ENCODE assay signal across 18 cellular contexts in genomic region chr18:36771246-36771645, GRCh38. TPM values are rescaled to one million over a fixed set of nuclear protein-coding genes. Genes with fewer than 3 reads are reported as not detected.
A peak's percentile ranks its signal among the peaks of the same experiment; 100 is the strongest.
DNase-seq lines count a peak whose midpoint lies in the region; ATAC-seq and TF ChIP-seq lines count a peak whose summit lies in the region.
"Had no signal": no experiment of that assay in that cellular context is flagged by ENCODE, and none has a peak within 500 bp of the region (broad histone marks: within the 10 kb centered on the region; RNA-seq: fewer than 3 reads in every experiment).

No MANE protein-coding gene starts in this region.

- H3K36me3 ChIP-seq in GM23338 (ENCODE audit: insufficient read depth), result no peaks in the 10 kb centered on the region
- peaks cover 5% of the 10 kb centered on the region; the same call in 1 of the 2 replicates for H3K36me3 ChIP-seq in Karpas-422 (ENCODE audit: insufficient read depth, low read length)
- H3K36me3 ChIP-seq: breast epithelium, gastrocnemius medialis had no signal

- peaks cover 11% of the 10 kb centered on the region for H3K4me1 Mint-ChIP-seq in GM23338
- H3K4me1 Mint-ChIP-seq in effector memory CD8-positive, alpha-beta T cell (ENCODE audit: low read depth in 2 of 2), result peaks cover 8 to 10% of the 10 kb centered on the region in 2 donors

- H3K4me3 ChIP-seq in GM23338, result no peak overlapping the region
- no peak overlapping the region for H3K4me3 ChIP-seq in Karpas-422 (ENCODE audit: low read length)
- H3K4me3 ChIP-seq: breast epithelium, gastrocnemius medialis, smooth muscle cell had no signal

- H3K9me2 ChIP-seq in GM23338 (ENCODE audit: insufficient read depth), result no peaks in the 10 kb centered on the region
- H3K9me2 ChIP-seq in Karpas-422 (replicated peaks; ENCODE audit: insufficient read depth, low read length), result no peaks in the 10 kb centered on the region

- DNase-seq in GM23338 (ENCODE audit: low spot score) (no peak), Karpas-422 (peak; percentile 75), GOT3 (lab: John Stamatoyannopoulos, UW) (no peak), occipital lobe (lab: John Stamatoyannopoulos, UW) (no peak), cortex of kidney (lab: John Stamatoyannopoulos, UW) (no peak)
- no peak for DNase-seq in effector memory CD8-positive, alpha-beta T cell
- DNase-seq: activated CD4-positive, CD25-positive, alpha-beta regulatory T cell; activated CD8-positive, alpha-beta memory T cell treated with anti-CD3 and anti-CD28 coated beads for 24 hours; Calu3; erythroblast; gastrocnemius medialis; midbrain; NCI-H1105; NCI-H524 treated with DMSO at 0.1 percent for 48 hours; stimulated activated CD4-positive, alpha-beta T cell treated with anti-CD3 and anti-CD28 coated beads, Interleukin-4, amount 100 ng/mL, for 24 hours had no signal

- H2AFZ ChIP-seq in GM23338, result no peak overlapping the region
- H2AFZ ChIP-seq in Karpas-422 (ENCODE audit: low read length), result 0 out of 2 replicates have a peak overlapping the region, but pooled peaks have one; percentile 11

- H3K27me3 ChIP-seq in GM23338 (ENCODE audit: insufficient read depth) (no peaks in the 10 kb centered on the region), Karpas-422 (ENCODE audit: low read length) (no peaks in the 10 kb centered on the region)
- H3K27me3 ChIP-seq: breast epithelium, gastrocnemius medialis had no signal

- H3K27ac ChIP-seq in GM23338 (ENCODE audit: low read depth) (no peak overlapping the region), Karpas-422 (ENCODE audit: low read length) (peak overlapping the region; percentile 30; the same call in 1 of the 2 replicates)
- H3K27ac ChIP-seq: breast epithelium, gastrocnemius medialis had no signal

- H3F3A ChIP-seq in GM23338 (replicated peaks; ENCODE audit: low read depth), result no peaks in the 10 kb centered on the region

- H4K20me1 ChIP-seq in GM23338 (replicated peaks; ENCODE audit: insufficient read depth) (no peaks in the 10 kb centered on the region), Karpas-422 (ENCODE audit: insufficient read depth, low read depth, low read length) (no peaks in the 10 kb centered on the region)

- H3K4me1 ChIP-seq in GM23338 (ENCODE audit: insufficient read depth), result 0 out of 2 replicates have a peak, but pooled peaks cover 6% of the 10 kb centered on the region
- H3K4me1 ChIP-seq in Karpas-422 (ENCODE audit: low read length), result peaks cover 24% of the 10 kb centered on the region
- H3K4me1 ChIP-seq: breast epithelium had no signal

- no peak overlapping the region for H3K9ac ChIP-seq in Karpas-422 (ENCODE audit: low read length)

- no peak for TF ChIP-seq CTCF in GM23338 (conservative IDR thresholded peaks at IDR 0.05; ENCODE audit: low read depth in 2 of 2)

- 0 out of 2 replicates have a peak overlapping the region, but pooled peaks have one; percentile 23 for H3K27ac Mint-ChIP-seq in GM23338
- peak overlapping the region in 1 of 2 donors; percentile 36 for H3K27ac Mint-ChIP-seq in effector memory CD8-positive, alpha-beta T cell

- peak; percentile 49 for ATAC-seq in GM18861 (IDR thresholded peaks at IDR 0.05; ENCODE audit: unreplicated experiment)
- ATAC-seq in GM23338, result no peak
- ATAC-seq in effector memory CD8-positive, alpha-beta T cell (replicated peaks), result peak; percentile 26
- ATAC-seq: gastrocnemius medialis had no signal

- H3K79me2 ChIP-seq in GM23338 (replicated peaks; ENCODE audit: insufficient read depth) (no peaks in the 10 kb centered on the region), Karpas-422 (ENCODE audit: low read length) (no peaks in the 10 kb centered on the region)

- no peaks in the 10 kb centered on the region for H3K36me3 Mint-ChIP-seq in GM23338 (ENCODE audit: low read depth)
- no peaks in the 10 kb centered on the region for H3K36me3 Mint-ChIP-seq in effector memory CD8-positive, alpha-beta T cell (ENCODE audit: insufficient read depth)

- no peaks in the 10 kb centered on the region for H3K9me3 ChIP-seq in Karpas-422 (ENCODE audit: low read length)
- H3K9me3 ChIP-seq: breast epithelium, gastrocnemius medialis had no signal

- peaks cover 5% of the 10 kb centered on the region for H3K27me3 Mint-ChIP-seq in GM23338 (ENCODE audit: insufficient read depth, low read depth, poor library complexity)
- peaks cover 0 to 11% of the 10 kb centered on the region in 2 donors for H3K27me3 Mint-ChIP-seq in effector memory CD8-positive, alpha-beta T cell

- H3K4me3 Mint-ChIP-seq in GM23338, result no peak overlapping the region
- peak overlapping the region in 1 of 2 donors; percentile 46 for H3K4me3 Mint-ChIP-seq in effector memory CD8-positive, alpha-beta T cell

- H3K9me3 Mint-ChIP-seq in GM23338, result no peaks in the 10 kb centered on the region
- no peaks in the 10 kb centered on the region for H3K9me3 Mint-ChIP-seq in effector memory CD8-positive, alpha-beta T cell

- no peak overlapping the region for H3K4me2 ChIP-seq in GM23338
- H3K4me2 ChIP-seq in Karpas-422 (ENCODE audit: low read depth, low read length, poor library complexity, severe bottlenecking), result peak overlapping the region; percentile 27
- H3K4me2 ChIP-seq: smooth muscle cell had no signal

TF ChIP-seq in GM23338, 12 proteins besides CTCF, POLR2A, EP300 and RAD21 (continues in another document):
- TF ChIP-seq ZNF114 (CRISPR knock-in tag; IDR thresholded peaks at IDR 0.05) (no peak), ZNF331 (CRISPR knock-in tag; IDR thresholded peaks at IDR 0.05; ENCODE audit: low read depth) (no peak), CREB1 (CRISPR knock-in tag; IDR thresholded peaks at IDR 0.05; ENCODE audit: low read depth) (no peak), JUNB (IDR thresholded peaks at IDR 0.05; ENCODE audit: unreplicated experiment) (no peak), STAT1 (IDR thresholded peaks at IDR 0.05; ENCODE audit: unreplicated experiment) (no peak), ETS1 (IDR thresholded peaks at IDR 0.05) (no peak), NANOG (IDR thresholded peaks at IDR 0.05; ENCODE audit: borderline replicate concordance) (no peak), EZH2phosphoT487 (IDR thresholded peaks at IDR 0.05; ENCODE audit: unreplicated experiment) (no peak), EZH2 (IDR thresholded peaks at IDR 0.05; ENCODE audit: low read depth, unreplicated experiment) (no peak)

RNA-seq across cellular contexts. Expression of gene TPGS2, which starts 57.6 kb away (rescaled TPM):
- total RNA-seq in GM23338 (2014; rRNA removed; shearing (Covaris generic)), result 167 and 173 TPM in 2 replicates
- polyA plus RNA-seq in GM23338 (2016; fragmentation: Nextera tagmentation; extraction: Ambion mirVana), result 124 and 136 TPM in 2 replicates
- total RNA-seq in Karpas-422 (2014; rRNA removed; shearing (Covaris generic); ENCODE audit: low replicate concordance), result 116 and 160 TPM in 2 replicates
- 101 TPM for total RNA-seq in occipital lobe

RNA-seq across cellular contexts. Expression of gene KIAA1328, which starts 57.7 kb away (rescaled TPM):
- total RNA-seq in GM23338 (2014; rRNA removed; shearing (Covaris generic)), result 8.4 and 8.6 TPM in 2 replicates
- 3.1 and 5.2 TPM in 2 replicates for polyA plus RNA-seq in GM23338 (2016; fragmentation: Nextera tagmentation; extraction: Ambion mirVana)
- total RNA-seq in Karpas-422 (2014; rRNA removed; shearing (Covaris generic); ENCODE audit: low replicate concordance), result 14.0 and 15.5 TPM in 2 replicates
- total RNA-seq in occipital lobe, result 28.5 TPM
